Comparison of ENCODE assay signal across 8 cellular contexts in the genomic region with DNA sequence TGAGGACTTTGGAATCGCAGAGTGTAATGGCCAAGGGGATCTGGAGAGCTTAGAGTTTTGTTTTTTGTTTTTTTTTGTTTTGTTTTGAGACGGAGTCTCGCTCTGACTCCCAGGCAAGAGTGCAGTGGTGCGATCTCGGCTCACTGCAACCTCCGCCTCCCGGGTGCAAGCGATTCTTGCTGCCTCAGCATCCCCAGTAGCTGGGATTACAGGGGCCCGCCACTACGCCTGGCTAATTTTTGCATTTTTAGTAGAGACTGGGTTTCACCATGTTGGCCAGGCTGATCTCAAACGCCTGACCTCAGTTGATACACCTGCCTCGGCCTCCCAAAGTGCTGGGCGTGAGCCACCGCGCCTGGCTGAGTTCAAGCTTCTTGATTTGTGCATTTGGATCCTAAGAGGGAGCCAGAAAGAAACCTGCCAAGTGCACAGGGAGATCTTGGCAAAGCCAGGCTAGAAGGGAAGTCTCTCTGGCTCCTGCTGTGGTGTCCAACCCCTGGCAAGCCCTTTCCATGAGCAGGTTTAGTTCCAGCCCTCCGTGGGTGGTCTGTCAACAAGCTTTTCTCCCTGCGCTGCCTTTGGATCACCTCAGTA. TPM values are rescaled to one million over a fixed set of nuclear protein-coding genes. Genes with fewer than 3 reads are reported as not detected.
A peak's percentile ranks its signal among the peaks of the same experiment; 100 is the strongest.
DNase-seq lines count a peak whose midpoint lies in the region; ATAC-seq and TF ChIP-seq lines count a peak whose summit lies in the region.

No MANE protein-coding gene starts in this region.

- H3F3A ChIP-seq in PC-9 (ENCODE audit: insufficient read depth, low read depth): no peaks in the 10 kb centered on the region

- WGBS in ovary, 3 donors: 27 to 40% (median 33%) methylated on average over 17 of the region's 17 CpGs

- no peak for TF ChIP-seq EP300 in ovary (IDR thresholded peaks at IDR 0.05)

- H4K20me1 ChIP-seq in PC-9 (ENCODE audit: insufficient read depth): no peaks in the 10 kb centered on the region

- H3K4me2 ChIP-seq in PC-9: peak overlapping the region; percentile 72

- POLR2A ChIA-PET in PC-9 (lab: Charles Lee; ENCODE audit: unreplicated experiment): no interaction called here

- H3K9me3 ChIP-seq in PC-9 (ENCODE audit: insufficient read depth, low read depth) (peaks cover 15% of the 10 kb centered on the region; the same call in 1 of the 2 replicates), ovary (no peaks in the 10 kb centered on the region)

- H2AFZ ChIP-seq in PC-9: peak overlapping the region; percentile 73; the same call in 1 of the 2 replicates

- peaks cover 41% of the 10 kb centered on the region for H3K4me1 Mint-ChIP-seq in CD14-positive monocyte

- H3K27ac ChIP-seq in PC-9: no peak overlapping the region
- no peak overlapping the region for H3K27ac ChIP-seq in ovary

- peaks cover 4% of the 10 kb centered on the region; the same call in 1 of the 2 replicates for H3K27me3 ChIP-seq in PC-9 (ENCODE audit: insufficient read depth, low read depth)
- no peaks in the 10 kb centered on the region for H3K27me3 ChIP-seq in ovary

- H3K36me3 ChIP-seq in PC-9 (ENCODE audit: low read depth) (no peaks in the 10 kb centered on the region), ovary (no peaks in the 10 kb centered on the region)

- H3K4me3 Mint-ChIP-seq in CD14-positive monocyte: peak overlapping the region; percentile 87 to 94

- peak; percentile 51 to 62 for ATAC-seq in left cardiac atrium
- ATAC-seq in HG02884 (IDR thresholded peaks at IDR 0.05; ENCODE audit: unreplicated experiment): no peak
- no peak for ATAC-seq in HG03025 (IDR thresholded peaks at IDR 0.05; ENCODE audit: low FRiP score, unreplicated experiment)

- peaks cover 0 to 14% of the 10 kb centered on the region in 2 donors for H3K36me3 Mint-ChIP-seq in CD14-positive monocyte

- intact Hi-C loops in CD14-positive monocyte (cut with micrococcal nuclease) (no loop called here), PC-9 (cut with micrococcal nuclease; ENCODE audit: unreplicated experiment) (loop anchor here (2.0 kb wide), 1 partner anchor 54 kb away; the partner anchor contains the start of gene NSUN4), left cardiac atrium (cut with DNase I) (no loop called here), ovary (cut with DNase I) (no loop called here)

- no peaks in the 10 kb centered on the region for H3K4me1 ChIP-seq in PC-9 (replicated peaks; ENCODE audit: insufficient read depth)
- H3K4me1 ChIP-seq in ovary (ENCODE audit: insufficient read depth): no peaks in the 10 kb centered on the region

- TF ChIP-seq CTCF in CD14-positive monocyte (IDR thresholded peaks at IDR 0.05) (no peak), PC-9 (conservative IDR thresholded peaks at IDR 0.05) (no peak), ovary (IDR thresholded peaks at IDR 0.05) (no peak)

- no peaks in the 10 kb centered on the region for H3K79me2 ChIP-seq in PC-9 (ENCODE audit: low read depth)

- no peaks in the 10 kb centered on the region for H3K9me2 ChIP-seq in PC-9 (ENCODE audit: insufficient read depth)

- CTCF ChIA-PET in PC-9 (lab: Charles Lee): no interaction called here

- no peak for TF ChIP-seq POLR2A in ovary (IDR thresholded peaks at IDR 0.05)

- BruUV-seq in PC-9 (replicated peaks; lab: Mats Ljungman, UMichigan): TSS peak; percentile 54

- H3K9me3 Mint-ChIP-seq in CD14-positive monocyte: peaks cover 13 to 27% (median 19%) of the 10 kb centered on the region in 7 donors

- DNase-seq in CD14-positive monocyte (ENCODE audit: low spot score): no peak
- DNase-seq in PC-9: no peak
- no peak for DNase-seq in left cardiac atrium
- peak in 1 of 5 donors; percentile 45 for DNase-seq in ovary
- DNase-seq in GDM1 (lab: John Stamatoyannopoulos, UW): no peak
- DNase-seq in activated effector memory CD4-positive, alpha-beta T cell treated with anti-CD3 and anti-CD28 coated beads, Interleukin-2, amount 50 U/mL, for 16 hours: no peak

- H3K27ac Mint-ChIP-seq in CD14-positive monocyte: peak overlapping the region in 3 of 7 donors; percentile 58 to 79 (median 61)

- H3K27me3 Mint-ChIP-seq in CD14-positive monocyte (ENCODE audit: low read depth in 3 of 3): peaks cover 8 to 13% (median 8%) of the 10 kb centered on the region in 3 donors

- H3K4me3 ChIP-seq in PC-9 (peak overlapping the region; percentile 53; the same call in 1 of the 2 replicates), ovary (peak overlapping the region; percentile 37)

RNA-seq across cellular contexts. Expression of gene FAAH, which starts 0.9 kb away (rescaled TPM):
- polyA plus RNA-seq in CD14-positive monocyte: 10 to 100 TPM; 11.5 TPM
- total RNA-seq in PC-9 (2021): 19.1 and 23.8 TPM in 2 replicates
- 10 to 100 TPM in 1 of 2 donors, 1 to 10 TPM in 1; 6.3 to 10.5 TPM for total RNA-seq in left cardiac atrium
- total RNA-seq in ovary: 10 to 100 TPM in 3 of 7 donors, 1 to 10 TPM in 4; 7.5 to 32.7 (median 9.3) TPM
- 1 to 10 TPM; 1.3 to 6.7 TPM for polyA plus RNA-seq in ovary

RNA-seq across cellular contexts. Expression of gene NSUN4, which starts 54.4 kb away (rescaled TPM):
- 10 to 100 TPM in 1 of 2 donors, 1 to 10 TPM in 1; 8.5 to 10.4 TPM for polyA plus RNA-seq in CD14-positive monocyte
- total RNA-seq in PC-9 (2021): 31.7 and 33.9 TPM in 2 replicates
- 10 to 100 TPM; 13.4 to 17.4 TPM for total RNA-seq in left cardiac atrium
- 10 to 100 TPM; 15.9 to 35.2 (median 19.1) TPM for total RNA-seq in ovary
- 10 to 100 TPM; 12.2 to 16.7 TPM for polyA plus RNA-seq in ovary

Comparison
In these comparisons a context has a peak if more than half of its experiments do, and no peak if none do; other contexts are left out.
1. ATAC-seq: peak in left cardiac atrium (2 of 2); none in HG02884 (single experiment) and HG03025 (single experiment).